In genomic region chr1:25997759-25998074, GRCh38 we compare ENCODE assay signal across 8 cellular contexts. TPM values are rescaled to one million over a fixed set of nuclear protein-coding genes. Genes with fewer than 3 reads are reported as not detected.
DNase-seq lines count a peak whose midpoint lies in the region; ATAC-seq and TF ChIP-seq lines count a peak whose summit lies in the region.

TSS of gene PAFAH2 (minus strand) at chr1:25998063. CDS start at chr1:25990816, 7,247 bp downstream.

- peak within 1 kb of the TSS; percentile 35 to 93 (median 88) for H3K27ac ChIP-seq in heart left ventricle

- H3K27me3 ChIP-seq in heart left ventricle: no peaks in the 10 kb centered on the region

- 0 to 1% (median 0%) methylated on average over 15 of the region's 15 CpGs for WGBS in heart left ventricle, 4 donors

- no peak for DNase-seq in AG10803 (ENCODE audit: low read depth)
- DNase-seq in HFFc6: no peak
- peak; percentile 36 for DNase-seq in WTC11 (ENCODE audit: low spot score)
- DNase-seq in heart left ventricle: peak in 1 of 5 donors; percentile 24
- DNase-seq in skeletal muscle cell (ENCODE audit: low read depth): no peak
- no peak for DNase-seq in cerebellum (ENCODE audit: low spot score)
- no peak for DNase-seq in SKM-1 treated with dmso at 0.1 percent for 144 hours (lab: John Stamatoyannopoulos, UW; ENCODE audit: unreplicated experiment)

- H3K36me3 Mint-ChIP-seq in HFFc6 (ENCODE audit: low read depth) (0 out of 2 replicates have a peak, but pooled peaks cover 5% of the 10 kb centered on the region), WTC11 (no peaks in the 10 kb centered on the region)

- CTCF ChIA-PET in WTC11 (lab: Charles Lee): interaction anchor here (0.6 to 5.4 kb wide), 40 partner anchors 9 to 251 kb away, joined by 3 to 112 read pairs (median 4); partner anchors contain the start of genes CATSPER4, CEP85, MTFR1L and PAQR7

- H3K4me3 Mint-ChIP-seq in HFFc6 (peak within 1 kb of the TSS; percentile 96), WTC11 (peak within 1 kb of the TSS; percentile 90)

- H3K4me3 ChIP-seq in AG10803 (ENCODE audit: low read length) (peak within 1 kb of the TSS; percentile 75), heart left ventricle (peak within 1 kb of the TSS; percentile 40 to 85 (median 71)), skeletal muscle cell (ENCODE audit: low read depth, low read length) (peak within 1 kb of the TSS; percentile 69)

- H3K36me3 ChIP-seq in heart left ventricle: no peaks in the 10 kb centered on the region

- POLR2A ChIA-PET in WTC11 (lab: Charles Lee): interaction anchor here (0.6 to 1.7 kb wide), 5 partner anchors 21 to 103 kb away, joined by 3 to 6 read pairs (median 5); partner anchors contain the start of gene STMN1

- H3K4me1 ChIP-seq in heart left ventricle: peaks cover 0 to 26% (median 16%) of the 10 kb centered on the region in 12 donors

- H3K4me1 Mint-ChIP-seq in HFFc6 (ENCODE audit: low read depth): peaks cover 32% of the 10 kb centered on the region
- peaks cover 25% of the 10 kb centered on the region for H3K4me1 Mint-ChIP-seq in WTC11

- H3K9me3 Mint-ChIP-seq in HFFc6: no peaks in the 10 kb centered on the region
- H3K9me3 Mint-ChIP-seq in WTC11: no peaks in the 10 kb centered on the region

- intact Hi-C loops in heart left ventricle (cut with DNase I): loop anchor here (1.0 to 10.0 kb wide), 7 partner anchors 93 to 753 kb away; partner anchors contain the start of gene RSRP1 (in 1 of the 10)

- TF ChIP-seq CTCF in AG10803 (conservative IDR thresholded peaks at IDR 0.05; ENCODE audit: low read length): no peak
- no peak for TF ChIP-seq CTCF in HFFc6 (IDR thresholded peaks at IDR 0.05)
- TF ChIP-seq CTCF in WTC11 (IDR thresholded peaks at IDR 0.05): no peak
- TF ChIP-seq CTCF in heart left ventricle (IDR thresholded peaks at IDR 0.05): no peak

- ATAC-seq in WTC11 (no peak), heart left ventricle (peak; percentile 9 to 32 (median 32)), HG02870 (IDR thresholded peaks at IDR 0.05; ENCODE audit: unreplicated experiment) (no peak)

- no peaks in the 10 kb centered on the region for H3K27me3 Mint-ChIP-seq in HFFc6 (ENCODE audit: insufficient read depth)
- no peaks in the 10 kb centered on the region for H3K27me3 Mint-ChIP-seq in WTC11 (ENCODE audit: low read depth)

- H3K9me3 ChIP-seq in heart left ventricle: no peaks in the 10 kb centered on the region

- peak in 1 of 2 donors; percentile 58 for TF ChIP-seq POLR2A in heart left ventricle (IDR thresholded peaks at IDR 0.05)

- peak within 1 kb of the TSS; percentile 94 for H3K27ac Mint-ChIP-seq in HFFc6
- peak within 1 kb of the TSS; percentile 67 for H3K27ac Mint-ChIP-seq in WTC11

TF ChIP-seq in WTC11, 78 proteins besides CTCF, POLR2A, EP300 and RAD21:
- TF ChIP-seq KAT7 (CRISPR knock-in tag; IDR thresholded peaks at IDR 0.05; ENCODE audit: borderline replicate concordance): no peak
- TF ChIP-seq, protein P1, sequence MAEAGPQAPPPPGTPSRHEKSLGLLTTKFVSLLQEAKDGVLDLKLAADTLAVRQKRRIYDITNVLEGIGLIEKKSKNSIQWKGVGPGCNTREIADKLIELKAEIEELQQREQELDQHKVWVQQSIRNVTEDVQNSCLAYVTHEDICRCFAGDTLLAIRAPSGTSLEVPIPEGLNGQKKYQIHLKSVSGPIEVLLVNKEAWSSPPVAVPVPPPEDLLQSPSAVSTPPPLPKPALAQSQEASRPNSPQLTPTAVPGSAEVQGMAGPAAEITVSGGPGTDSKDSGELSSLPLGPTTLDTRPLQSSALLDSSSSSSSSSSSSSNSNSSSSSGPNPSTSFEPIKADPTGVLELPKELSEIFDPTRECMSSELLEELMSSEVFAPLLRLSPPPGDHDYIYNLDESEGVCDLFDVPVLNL (CRISPR knock-in tag; IDR thresholded peaks at IDR 0.05; ENCODE audit: borderline replicate concordance, low read depth): no peak
- no peak for TF ChIP-seq NR2C2 (CRISPR knock-in tag; IDR thresholded peaks at IDR 0.05)
- TF ChIP-seq ZNF416 (CRISPR knock-in tag; IDR thresholded peaks at IDR 0.05): no peak
- TF ChIP-seq ZSCAN18 (CRISPR knock-in tag; IDR thresholded peaks at IDR 0.05): no peak
- no peak for TF ChIP-seq GABPB1 (CRISPR knock-in tag; IDR thresholded peaks at IDR 0.05)
- TF ChIP-seq MLX (CRISPR knock-in tag; IDR thresholded peaks at IDR 0.05): no peak
- no peak for TF ChIP-seq FOXJ3 (CRISPR knock-in tag; IDR thresholded peaks at IDR 0.05; ENCODE audit: borderline replicate concordance)
- TF ChIP-seq ZNF219 (CRISPR knock-in tag; IDR thresholded peaks at IDR 0.05; ENCODE audit: borderline replicate concordance): no peak
- TF ChIP-seq MYBL2 (CRISPR knock-in tag; IDR thresholded peaks at IDR 0.05): no peak
- no peak for TF ChIP-seq ZNF138 (CRISPR knock-in tag; conservative IDR thresholded peaks at IDR 0.05)
- TF ChIP-seq ZNF532 (CRISPR knock-in tag; IDR thresholded peaks at IDR 0.05; ENCODE audit: borderline replicate concordance): no peak

RNA-seq across cellular contexts. Expression of gene PAFAH2, which starts in this region (rescaled TPM):
- total RNA-seq in HFFc6 (2021; fragmentation: NEBNext Ultra II Directional; extraction: Animal tissue kit (Norgen Biotek cat#: 25700)): 10 to 100 TPM in 3 of 6 experiments, 1 to 10 TPM in 3; 9.4 to 14.0 (median 10.0) TPM
- total RNA-seq in WTC11 (2021) (9.4 to 11.8 TPM (median 11.5 TPM) in 3 replicates), heart left ventricle (10 to 100 TPM in 4 of 9 donors, 1 to 10 TPM in 5; 5.8 to 18.6 (median 9.7) TPM), cerebellum (4.9 TPM)
- polyA plus RNA-seq in heart left ventricle: 1 to 10 TPM; 5.9 to 7.6 TPM

Comparison
In these comparisons a context has a peak if more than half of its experiments do, and no peak if none do; other contexts are left out.
1. ATAC-seq: peak in heart left ventricle (4 of 4); none in WTC11 (single experiment) and HG02870 (single experiment).
2. Peak in every context shown above with its lines, with median percentiles within 50 percentile points of each other: H3K4me3 ChIP-seq.